8 cellular contexts compared by ENCODE assay signal in genomic region chr6:41428995-41429417, GRCh38.
DNase-seq lines count a peak whose midpoint lies in the region; ATAC-seq lines count a peak whose summit lies in the region.

No MANE protein-coding gene starts in this region.

- peaks cover 77% of the 10 kb centered on the region for H3K27me3 ChIP-seq in iPS-18a (ENCODE audit: control insufficient read depth, insufficient read depth, low read length)

- DNase-seq in activated CD4-positive, alpha-beta T cell treated with anti-CD3 and anti-CD28 coated beads for 4 hours, result peak; percentile 18 to 47
- DNase-seq in activated CD4-positive, alpha-beta T cell treated with anti-CD3 and anti-CD28 coated beads, Interleukin-2, amount 50 U/mL, for 1 hour, result no peak
- DNase-seq in activated T-cell treated with anti-CD3 and anti-CD28 coated beads, Interleukin-2, amount 50 U/mL, for 24 hours, result peak; percentile 60
- DNase-seq in effector CD8-positive, alpha-beta T cell (lab: John Stamatoyannopoulos, UW), result no peak
- no peak for DNase-seq in GOT3 (lab: John Stamatoyannopoulos, UW)

- no peaks in the 10 kb centered on the region for H3K9me3 ChIP-seq in iPS-18a (ENCODE audit: control insufficient read depth, low read depth, low read length)

- H3K36me3 Mint-ChIP-seq in activated T-cell treated with anti-CD3 and anti-CD28 coated beads, Interleukin-2, amount 50 U/mL, for 24 hours (ENCODE audit: low read depth), result no peaks in the 10 kb centered on the region
- no peaks in the 10 kb centered on the region for H3K36me3 Mint-ChIP-seq in stimulated activated memory B cell treated with anti-CD40 and anti-IgM and Interleukin-4, amounts not matched to agents 10 μg/mL and 1 μg/mL and 100 μg/mL, for 72 hours

- peak overlapping the region; percentile 31 for H3K4me3 ChIP-seq in iPS-18a (ENCODE audit: low read length)

- ATAC-seq in stimulated activated memory B cell treated with anti-CD40 and anti-IgM and Interleukin-4, amounts not matched to agents 10 μg/mL and 1 μg/mL and 100 μg/mL, for 72 hours, result peak; percentile 52
- no peak for ATAC-seq in HG02642 (IDR thresholded peaks at IDR 0.05; ENCODE audit: poor library complexity, unreplicated experiment)

- no peaks in the 10 kb centered on the region for H3K36me3 ChIP-seq in iPS-18a (ENCODE audit: control insufficient read depth, low read depth, low read length)

- no peaks in the 10 kb centered on the region for H3K9me3 Mint-ChIP-seq in activated T-cell treated with anti-CD3 and anti-CD28 coated beads, Interleukin-2, amount 50 U/mL, for 24 hours
- no peaks in the 10 kb centered on the region for H3K9me3 Mint-ChIP-seq in stimulated activated memory B cell treated with anti-CD40 and anti-IgM and Interleukin-4, amounts not matched to agents 10 μg/mL and 1 μg/mL and 100 μg/mL, for 72 hours

- H3K27ac ChIP-seq in iPS-18a (ENCODE audit: low read length), result no peak overlapping the region

- H3K27ac Mint-ChIP-seq in activated T-cell treated with anti-CD3 and anti-CD28 coated beads, Interleukin-2, amount 50 U/mL, for 24 hours, result no peak overlapping the region
- H3K27ac Mint-ChIP-seq in stimulated activated memory B cell treated with anti-CD40 and anti-IgM and Interleukin-4, amounts not matched to agents 10 μg/mL and 1 μg/mL and 100 μg/mL, for 72 hours, result peak overlapping the region; percentile 49

- peaks cover 13% of the 10 kb centered on the region for H3K4me1 Mint-ChIP-seq in activated T-cell treated with anti-CD3 and anti-CD28 coated beads, Interleukin-2, amount 50 U/mL, for 24 hours (ENCODE audit: low read depth)
- peaks cover 17% of the 10 kb centered on the region for H3K4me1 Mint-ChIP-seq in stimulated activated memory B cell treated with anti-CD40 and anti-IgM and Interleukin-4, amounts not matched to agents 10 μg/mL and 1 μg/mL and 100 μg/mL, for 72 hours

- H3K4me3 Mint-ChIP-seq in activated T-cell treated with anti-CD3 and anti-CD28 coated beads, Interleukin-2, amount 50 U/mL, for 24 hours, result peak overlapping the region; percentile 59
- peak overlapping the region; percentile 58 for H3K4me3 Mint-ChIP-seq in stimulated activated memory B cell treated with anti-CD40 and anti-IgM and Interleukin-4, amounts not matched to agents 10 μg/mL and 1 μg/mL and 100 μg/mL, for 72 hours

- peaks cover 25% of the 10 kb centered on the region for H3K4me1 ChIP-seq in iPS-18a (ENCODE audit: control insufficient read depth, low read depth, low read length)

- peaks cover 32% of the 10 kb centered on the region for H3K27me3 Mint-ChIP-seq in activated T-cell treated with anti-CD3 and anti-CD28 coated beads, Interleukin-2, amount 50 U/mL, for 24 hours
- no peaks in the 10 kb centered on the region for H3K27me3 Mint-ChIP-seq in stimulated activated memory B cell treated with anti-CD40 and anti-IgM and Interleukin-4, amounts not matched to agents 10 μg/mL and 1 μg/mL and 100 μg/mL, for 72 hours

- H3K9ac ChIP-seq in iPS-18a (ENCODE audit: low read length), result no peak overlapping the region

Comparison
In these comparisons a context has a peak if more than half of its experiments do, and no peak if none do; other contexts are left out.
1. DNase-seq: peak in activated CD4-positive, alpha-beta T cell treated with anti-CD3 and anti-CD28 coated beads for 4 hours (2 of 2) and activated T-cell treated with anti-CD3 and anti-CD28 coated beads, Interleukin-2, amount 50 U/mL, for 24 hours (single experiment); none in activated CD4-positive, alpha-beta T cell treated with anti-CD3 and anti-CD28 coated beads, Interleukin-2, amount 50 U/mL, for 1 hour (single experiment), effector CD8-positive, alpha-beta T cell (single experiment) and GOT3 (single experiment).